In the genomic region with DNA sequence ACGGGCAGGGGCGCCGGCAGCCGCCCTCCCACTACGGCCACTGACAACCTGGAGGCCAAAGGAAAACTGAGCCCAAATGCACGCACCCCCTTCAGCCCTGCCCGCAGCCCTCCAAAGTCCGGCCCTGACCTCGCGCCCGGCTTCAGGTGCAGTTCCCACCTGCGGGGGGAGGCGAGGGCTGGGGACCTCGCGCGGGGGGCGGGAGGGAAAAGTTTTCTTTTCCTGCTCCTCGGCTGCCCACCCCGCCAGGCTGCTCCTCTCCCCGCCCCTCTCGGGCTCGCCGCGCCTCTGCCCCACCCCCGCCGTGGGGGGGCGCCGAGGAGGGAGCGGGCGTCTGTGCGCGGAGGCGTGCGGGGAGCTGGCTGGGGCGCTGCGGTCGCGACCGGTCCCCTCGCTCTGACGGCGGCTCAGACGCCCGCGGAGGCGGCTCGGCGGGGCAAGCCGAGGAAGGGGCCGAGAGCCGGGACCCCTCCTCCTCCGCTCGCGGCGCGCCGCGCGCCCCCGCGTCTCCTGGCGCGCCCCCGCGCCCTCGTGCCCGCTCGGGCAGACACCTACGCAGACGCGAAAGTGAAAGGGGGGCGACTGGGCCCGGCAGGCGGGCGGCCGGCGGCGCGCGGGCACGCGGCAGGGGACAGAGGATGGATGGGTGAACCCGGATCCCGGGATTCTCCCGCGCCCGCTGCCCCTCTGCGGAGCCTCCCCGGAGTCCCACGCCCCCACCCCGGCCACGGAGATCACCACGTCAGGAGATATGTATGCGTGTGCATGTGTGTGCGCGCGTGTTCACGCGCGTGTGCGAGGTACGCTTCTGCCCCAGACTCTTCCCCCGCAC, we compare ENCODE assay signal across 8 cellular contexts. TPM values are rescaled to one million over a fixed set of nuclear protein-coding genes. Genes with fewer than 3 reads are reported as not detected.
DNase-seq lines count a peak whose midpoint lies in the region; ATAC-seq and TF ChIP-seq lines count a peak whose summit lies in the region.

No MANE protein-coding gene starts in this region.

- H4K8ac ChIP-seq in mesendoderm (ENCODE audit: low read depth, low read length): no peak overlapping the region

- H3K36me3 ChIP-seq in DOHH2 (ENCODE audit: control insufficient read depth, low read length): no peaks in the 10 kb centered on the region
- H3K36me3 ChIP-seq in mesendoderm (ENCODE audit: control insufficient read depth, insufficient read depth, low read length): no peaks in the 10 kb centered on the region

- H3K9ac ChIP-seq in mesendoderm (ENCODE audit: low read length): peak overlapping the region; percentile 18

- H3K4me2 ChIP-seq in DOHH2 (ENCODE audit: low read length) (peak overlapping the region; percentile 99), mesendoderm (ENCODE audit: low read length) (peak overlapping the region; percentile 83)

- H3K9me3 ChIP-seq in DOHH2 (ENCODE audit: control insufficient read depth, insufficient read depth, low read length): no peaks in the 10 kb centered on the region

- H3K4me1 ChIP-seq in DOHH2 (ENCODE audit: control insufficient read depth, low read length) (peaks cover 32% of the 10 kb centered on the region), mesendoderm (ENCODE audit: control insufficient read depth, low read depth, low read length) (no peaks in the 10 kb centered on the region)

- H2AK5ac ChIP-seq in mesendoderm (ENCODE audit: low read length): no peak overlapping the region

- H3K4me3 ChIP-seq in DOHH2 (ENCODE audit: low read length): peak overlapping the region; percentile 89
- H3K4me3 ChIP-seq in mesendoderm (ENCODE audit: low read length): peak overlapping the region; percentile 36

- H3K27me3 ChIP-seq in DOHH2 (ENCODE audit: control insufficient read depth, low read length) (peaks cover 70% of the 10 kb centered on the region), mesendoderm (ENCODE audit: insufficient read depth, low read length, poor library complexity) (peaks cover 10% of the 10 kb centered on the region)

- H3K9me2 ChIP-seq in DOHH2 (replicated peaks; ENCODE audit: control insufficient read depth, low read length): no peaks in the 10 kb centered on the region

- ATAC-seq in HG03432 (IDR thresholded peaks at IDR 0.05; ENCODE audit: unreplicated experiment) (peak; percentile 19), HG03159 (IDR thresholded peaks at IDR 0.05; ENCODE audit: unreplicated experiment) (no peak)

- H2BK15ac ChIP-seq in mesendoderm (replicated peaks; ENCODE audit: low read depth): no peak overlapping the region

- no peak overlapping the region for H4K5ac ChIP-seq in mesendoderm (ENCODE audit: low read length)

- no peak overlapping the region for H2BK120ac ChIP-seq in mesendoderm (ENCODE audit: low read depth, low read length)

- H3F3A ChIP-seq in DOHH2 (ENCODE audit: control insufficient read depth, insufficient read depth): no peaks in the 10 kb centered on the region

- no peak overlapping the region for H3K27ac ChIP-seq in DOHH2 (ENCODE audit: low read depth, low read length)
- no peak overlapping the region for H3K27ac ChIP-seq in mesendoderm (ENCODE audit: low read depth, low read length)

- TF ChIP-seq CTCF in DOHH2 (IDR thresholded peaks at IDR 0.05; ENCODE audit: low read depth, low read length, poor library complexity, severe bottlenecking): no peak

- H3K18ac ChIP-seq in mesendoderm (ENCODE audit: low read length): no peak overlapping the region

- peak overlapping the region; percentile 62 for H3K56ac ChIP-seq in mesendoderm (ENCODE audit: low read length)

- H4K20me1 ChIP-seq in DOHH2 (ENCODE audit: control insufficient read depth, insufficient read depth, low read depth, low read length): no peaks in the 10 kb centered on the region

- no peak overlapping the region for H3K4ac ChIP-seq in mesendoderm (ENCODE audit: low read depth, low read length)

- H3K79me2 ChIP-seq in DOHH2 (ENCODE audit: control insufficient read depth, low read length) (no peaks in the 10 kb centered on the region), mesendoderm (ENCODE audit: control insufficient read depth, insufficient read depth, low read length) (no peaks in the 10 kb centered on the region)

- peak; percentile 54 to 58 for DNase-seq in activated CD4-positive, alpha-beta T cell treated with anti-CD3 and anti-CD28 coated beads, Interleukin-2, amount 50 U/mL, for 48 hours
- DNase-seq in ecto neural progenitor cell (ENCODE audit: low spot score) (peak; percentile 75), mesendoderm (peak; percentile 44), NCI-H1694 (lab: John Stamatoyannopoulos, UW) (no peak)
- peak; percentile 20 to 53 (median 27) for DNase-seq in stimulated activated CD4-positive, alpha-beta T cell treated with anti-CD3 and anti-CD28 coated beads, TNF-alpha, amount 100 ng/mL, for 48 hours (ENCODE audit: low read depth in 3 of 3)

- no peaks in the 10 kb centered on the region for H3K79me1 ChIP-seq in mesendoderm (ENCODE audit: low read length)

- H3K23ac ChIP-seq in mesendoderm (ENCODE audit: low read length): no peak overlapping the region

- H2BK5ac ChIP-seq in mesendoderm (ENCODE audit: low read length): no peak overlapping the region

- WGBS in mesendoderm (ENCODE audit: extremely low coverage, insufficient coverage, low lambda C conversion rate): no CpG with 5 or more reads among the region's 103 CpGs

RNA-seq across cellular contexts. Expression of a gene that starts 3.1 kb away (rescaled TPM):
- 0.44 TPM for polyA plus RNA-seq in mesendoderm (2013, experiment 1 of 2)
- polyA plus RNA-seq in mesendoderm (2013, experiment 2 of 2): 0.80 TPM
